Comparison of ENCODE assay signal across 1 cellular context in genomic region chr14:102362084-102362483, GRCh38.
A peak's percentile ranks its signal among the peaks of the same experiment; 100 is the strongest.
TF ChIP-seq lines count a peak whose summit lies in the region.

No MANE protein-coding gene starts in this region.

TF ChIP-seq in K562, 482 proteins besides CTCF, POLR2A, EP300 and RAD21:
- TF ChIP-seq ZNF696 (CRISPR knock-in tag; conservative IDR thresholded peaks at IDR 0.05) (no peak), FOSL1 (tag; conservative IDR thresholded peaks at IDR 0.05) (peak; percentile 18; the same call in 1 of the 2 replicates), RBM25 (IDR thresholded peaks at IDR 0.05; ENCODE audit: low read depth, low read length, severe bottlenecking) (peak; percentile 41), CCNT2 (IDR thresholded peaks at IDR 0.05; ENCODE audit: borderline replicate concordance, extremely low read depth, insufficient read length, low read depth, low read length) (no peak), STAG1 (CRISPR knock-in tag; IDR thresholded peaks at IDR 0.05; ENCODE audit: borderline replicate concordance) (no peak), ZNF699 (CRISPR knock-in tag; IDR thresholded peaks at IDR 0.05; ENCODE audit: insufficient replicate concordance) (no peak), HMG20B (CRISPR knock-in tag; IDR thresholded peaks at IDR 0.05) (no peak)
- TF ChIP-seq, protein P1, sequence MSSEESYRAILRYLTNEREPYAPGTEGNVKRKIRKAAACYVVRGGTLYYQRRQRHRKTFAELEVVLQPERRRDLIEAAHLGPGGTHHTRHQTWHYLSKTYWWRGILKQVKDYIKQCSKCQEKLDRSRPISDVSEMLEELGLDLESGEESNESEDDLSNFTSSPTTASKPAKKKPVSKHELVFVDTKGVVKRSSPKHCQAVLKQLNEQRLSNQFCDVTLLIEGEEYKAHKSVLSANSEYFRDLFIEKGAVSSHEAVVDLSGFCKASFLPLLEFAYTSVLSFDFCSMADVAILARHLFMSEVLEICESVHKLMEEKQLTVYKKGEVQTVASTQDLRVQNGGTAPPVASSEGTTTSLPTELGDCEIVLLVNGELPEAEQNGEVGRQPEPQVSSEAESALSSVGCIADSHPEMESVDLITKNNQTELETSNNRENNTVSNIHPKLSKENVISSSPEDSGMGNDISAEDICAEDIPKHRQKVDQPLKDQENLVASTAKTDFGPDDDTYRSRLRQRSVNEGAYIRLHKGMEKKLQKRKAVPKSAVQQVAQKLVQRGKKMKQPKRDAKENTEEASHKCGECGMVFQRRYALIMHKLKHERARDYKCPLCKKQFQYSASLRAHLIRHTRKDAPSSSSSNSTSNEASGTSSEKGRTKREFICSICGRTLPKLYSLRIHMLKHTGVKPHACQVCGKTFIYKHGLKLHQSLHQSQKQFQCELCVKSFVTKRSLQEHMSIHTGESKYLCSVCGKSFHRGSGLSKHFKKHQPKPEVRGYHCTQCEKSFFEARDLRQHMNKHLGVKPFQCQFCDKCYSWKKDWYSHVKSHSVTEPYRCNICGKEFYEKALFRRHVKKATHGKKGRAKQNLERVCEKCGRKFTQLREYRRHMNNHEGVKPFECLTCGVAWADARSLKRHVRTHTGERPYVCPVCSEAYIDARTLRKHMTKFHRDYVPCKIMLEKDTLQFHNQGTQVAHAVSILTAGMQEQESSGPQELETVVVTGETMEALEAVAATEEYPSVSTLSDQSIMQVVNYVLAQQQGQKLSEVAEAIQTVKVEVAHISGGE (CRISPR knock-in tag; IDR thresholded peaks at IDR 0.05) = no peak
